In the genomic region with DNA sequence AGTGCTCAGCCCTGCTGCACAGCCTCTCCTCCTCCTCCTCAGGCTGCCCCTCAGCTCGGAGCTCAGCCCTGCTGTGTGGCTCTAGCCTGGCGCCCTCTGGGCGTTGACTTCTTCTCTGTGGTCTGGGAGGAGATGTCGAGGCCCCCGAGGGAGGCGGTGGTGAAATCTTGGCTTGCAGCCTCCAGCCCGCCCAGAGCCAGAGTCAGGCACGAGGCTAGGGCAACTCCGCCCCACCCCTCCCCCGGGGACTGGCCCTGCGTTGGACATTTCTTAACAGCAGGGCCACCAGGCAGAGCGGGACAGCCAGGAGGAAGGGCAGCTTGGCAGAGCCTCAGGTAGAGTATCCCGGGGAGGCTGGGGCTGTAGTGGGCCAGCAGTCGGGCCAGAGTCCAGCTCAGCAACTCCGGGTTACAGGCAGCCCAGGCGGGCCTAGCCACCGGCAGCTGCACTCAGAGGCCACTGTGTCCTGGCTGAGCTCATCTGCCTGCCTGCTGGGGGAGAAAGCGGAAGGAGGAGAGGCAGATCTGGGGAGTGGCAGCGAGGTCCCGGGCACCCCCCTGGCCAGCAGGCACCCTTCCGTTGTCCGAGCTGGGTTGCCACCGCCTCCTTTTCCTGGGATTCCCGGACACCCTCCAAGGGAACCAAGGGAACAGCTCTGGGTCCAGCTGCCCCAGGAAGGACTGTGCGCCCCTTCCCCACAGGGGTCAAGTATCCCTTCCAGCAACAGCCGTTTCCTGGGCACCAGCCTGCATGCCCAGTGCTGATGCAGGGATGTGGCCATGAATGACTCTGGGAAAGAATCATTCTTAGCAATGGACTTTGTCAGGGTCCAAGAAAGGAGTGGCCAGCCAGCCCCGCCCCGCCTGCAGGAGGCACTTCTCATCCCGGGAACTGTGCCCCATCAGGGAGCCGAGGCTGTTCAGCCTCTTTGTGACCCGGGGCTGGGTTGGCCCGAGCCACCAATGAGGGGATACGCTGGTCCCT, we compare ENCODE assay signal across 7 cellular contexts. TPM values are rescaled to one million over a fixed set of nuclear protein-coding genes. Genes with fewer than 3 reads are reported as not detected.
DNase-seq lines count a peak whose midpoint lies in the region; ATAC-seq and TF ChIP-seq lines count a peak whose summit lies in the region.

A gene with protein sequence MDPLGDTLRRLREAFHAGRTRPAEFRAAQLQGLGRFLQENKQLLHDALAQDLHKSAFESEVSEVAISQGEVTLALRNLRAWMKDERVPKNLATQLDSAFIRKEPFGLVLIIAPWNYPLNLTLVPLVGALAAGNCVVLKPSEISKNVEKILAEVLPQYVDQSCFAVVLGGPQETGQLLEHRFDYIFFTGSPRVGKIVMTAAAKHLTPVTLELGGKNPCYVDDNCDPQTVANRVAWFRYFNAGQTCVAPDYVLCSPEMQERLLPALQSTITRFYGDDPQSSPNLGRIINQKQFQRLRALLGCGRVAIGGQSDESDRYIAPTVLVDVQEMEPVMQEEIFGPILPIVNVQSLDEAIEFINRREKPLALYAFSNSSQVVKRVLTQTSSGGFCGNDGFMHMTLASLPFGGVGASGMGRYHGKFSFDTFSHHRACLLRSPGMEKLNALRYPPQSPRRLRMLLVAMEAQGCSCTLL (plus strand): TSS at position 270 of the 984 bp plus-strand sequence. CDS start 4,971 bp downstream, outside the sequence.

- no peaks in the 10 kb centered on the region for H3K36me3 ChIP-seq in esophagus (ENCODE audit: control insufficient read depth in 2 of 2, insufficient read depth in 2 of 2, low read length in 1 of 2)
- no peaks in the 10 kb centered on the region for H3K36me3 ChIP-seq in mucosa of rectum (ENCODE audit: control insufficient read depth in 2 of 2, insufficient read depth in 2 of 2, low read length in 2 of 2)
- peaks cover 0 to 1% (median 0%) of the 10 kb centered on the region in 4 donors for H3K36me3 ChIP-seq in upper lobe of left lung

- DNase-seq in HS-27A (ENCODE audit: low read depth) (peak; percentile 92), SKM-1 treated with dmso at 0.1 percent for 144 hours (lab: John Stamatoyannopoulos, UW; ENCODE audit: unreplicated experiment) (peak; percentile 97), upper lobe of left lung (peak; percentile 94 to 98)

- 24 to 28% methylated on average over 33 of the region's 33 CpGs for whole genome bisulfite sequencing in esophagus, 2 donors
- 15 to 20% methylated on average over 7 to 31 of the region's 33 CpGs for WGBS in upper lobe of left lung, 2 donors

- ATAC-seq in upper lobe of left lung (ENCODE audit: low FRiP score in 2 of 2) (peak; percentile 86 to 87), HG02642 (IDR thresholded peaks at IDR 0.05; ENCODE audit: poor library complexity, unreplicated experiment) (no peak), GM19324 (IDR thresholded peaks at IDR 0.05; ENCODE audit: low FRiP score, unreplicated experiment) (no peak)

- TF ChIP-seq EP300 in upper lobe of left lung (IDR thresholded peaks at IDR 0.05) = peak in 1 of 4 donors; percentile 69

- H3K4me3 ChIP-seq in esophagus (ENCODE audit: low read depth in 1 of 2, low read length in 2 of 2) = peak within 1 kb of the TSS in 1 of 2 donors; percentile 27
- H3K4me3 ChIP-seq in mucosa of rectum (ENCODE audit: low read length in 2 of 2) = peak within 1 kb of the TSS; percentile 51 to 66
- peak within 1 kb of the TSS; percentile 21 to 54 (median 50) for H3K4me3 ChIP-seq in upper lobe of left lung

- H3K27me3 ChIP-seq in esophagus (ENCODE audit: control insufficient read depth in 1 of 2, insufficient read depth in 2 of 2, low read length in 2 of 2) (no peaks in the 10 kb centered on the region), mucosa of rectum (ENCODE audit: control insufficient read depth in 2 of 2, insufficient read depth in 2 of 2, low read length in 2 of 2) (no peaks in the 10 kb centered on the region), upper lobe of left lung (no peaks in the 10 kb centered on the region)

- H3K27ac ChIP-seq in esophagus (ENCODE audit: low read depth in 2 of 2, low read length in 1 of 2) = peak within 1 kb of the TSS; percentile 81 to 84
- peak within 1 kb of the TSS; percentile 94 to 97 for H3K27ac ChIP-seq in mucosa of rectum (ENCODE audit: low read depth in 2 of 2, low read length in 2 of 2)
- peak within 1 kb of the TSS; percentile 89 to 99 (median 93) for H3K27ac ChIP-seq in upper lobe of left lung

- TF ChIP-seq CTCF in upper lobe of left lung (IDR thresholded peaks at IDR 0.05) = peak in 4 of 6 experiments; percentile 3 to 51 (median 31)

- no peaks in the 10 kb centered on the region for H3K9me3 ChIP-seq in esophagus (ENCODE audit: control insufficient read depth in 2 of 2, insufficient read depth in 1 of 2, low read depth in 1 of 2, low read length in 1 of 2)
- H3K9me3 ChIP-seq in mucosa of rectum (ENCODE audit: control insufficient read depth in 2 of 2, low read length in 2 of 2) = no peaks in the 10 kb centered on the region
- H3K9me3 ChIP-seq in upper lobe of left lung = no peaks in the 10 kb centered on the region

- peak within 1 kb of the TSS; percentile 76 to 80 for H3K9ac ChIP-seq in mucosa of rectum (ENCODE audit: low read depth in 1 of 2, low read length in 2 of 2)

- H3K4me1 ChIP-seq in esophagus (ENCODE audit: control insufficient read depth in 2 of 2, insufficient read depth in 2 of 2, low read length in 1 of 2) = peaks cover 3 to 29% of the 10 kb centered on the region in 2 donors
- H3K4me1 ChIP-seq in mucosa of rectum (ENCODE audit: control insufficient read depth in 2 of 2, insufficient read depth in 2 of 2, low read length in 2 of 2) = peaks cover 45 to 53% of the 10 kb centered on the region in 2 donors
- H3K4me1 ChIP-seq in upper lobe of left lung = peaks cover 37 to 75% (median 68%) of the 10 kb centered on the region in 4 donors

- TF ChIP-seq POLR2A in upper lobe of left lung (IDR thresholded peaks at IDR 0.05) = peak; percentile 47 to 97 (median 72)

RNA-seq across cellular contexts. Expression of the gene that starts here (rescaled TPM):
- 10 to 100 TPM in 1 of 2 donors, 1 to 10 TPM in 1; 5.0 to 19.7 TPM for polyA plus RNA-seq in esophagus
- 100 to 1,000 TPM; 107 to 229 (median 185) TPM for total RNA-seq in upper lobe of left lung

Comparison
In these comparisons a context has a peak if more than half of its experiments do, and no peak if none do; other contexts are left out.
1. ATAC-seq: peak in upper lobe of left lung (2 of 2); none in HG02642 (single experiment) and GM19324 (single experiment).
2. Peak in every context shown above with its lines, with median percentiles within 50 percentile points of each other: DNase-seq and H3K27ac ChIP-seq.